8 cellular contexts compared by ENCODE assay signal in the genomic region with DNA sequence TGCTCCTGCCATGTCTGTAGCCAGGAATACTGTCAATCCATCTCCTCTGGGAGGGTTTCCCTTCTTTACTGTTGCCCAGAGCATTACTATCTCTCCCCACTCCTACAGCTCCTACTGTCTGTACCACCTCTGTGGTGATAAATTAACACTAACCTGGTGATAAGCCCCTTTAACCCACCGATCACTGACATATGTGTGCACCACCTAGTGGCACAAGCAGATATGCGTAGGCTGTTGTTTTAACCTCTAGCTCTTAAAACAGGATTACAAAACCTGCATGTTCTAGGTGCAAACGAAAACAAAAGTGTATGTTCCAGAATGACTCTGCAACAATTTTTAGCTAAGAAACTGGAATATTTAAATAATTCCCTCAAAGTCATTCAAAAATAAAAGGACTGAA.
DNase-seq lines count a peak whose midpoint lies in the region; ATAC-seq and TF ChIP-seq lines count a peak whose summit lies in the region.

No MANE protein-coding gene starts in this region.

- H3K36me3 ChIP-seq in heart right ventricle = no peaks in the 10 kb centered on the region
- H3K36me3 ChIP-seq in brain microvascular endothelial cell (replicated peaks) = no peaks in the 10 kb centered on the region

- H3K9me3 Mint-ChIP-seq in stimulated activated naive B cell treated with anti-CD40 and anti-IgM and Interleukin-4, amounts not matched to agents 10 μg/mL and 1 μg/mL and 100 μg/mL, for 72 hours = no peaks in the 10 kb centered on the region

- H3K27me3 Mint-ChIP-seq in stimulated activated naive B cell treated with anti-CD40 and anti-IgM and Interleukin-4, amounts not matched to agents 10 μg/mL and 1 μg/mL and 100 μg/mL, for 72 hours = peaks cover 3 to 10% of the 10 kb centered on the region in 2 donors

- H3K27me3 ChIP-seq in heart right ventricle = peaks cover 0 to 19% (median 4%) of the 10 kb centered on the region in 7 donors
- H3K27me3 ChIP-seq in HL-60 (ENCODE audit: insufficient read depth, poor library complexity, severe bottlenecking) = no peaks in the 10 kb centered on the region
- no peaks in the 10 kb centered on the region for H3K27me3 ChIP-seq in brain microvascular endothelial cell (replicated peaks)

- intact Hi-C loops in heart right ventricle (cut with DNase I) (no loop called here), Right ventricle myocardium superior (cut with DNase I) (no loop called here)

- peaks cover 5 to 15% of the 10 kb centered on the region in 2 donors for H3K4me1 Mint-ChIP-seq in stimulated activated naive B cell treated with anti-CD40 and anti-IgM and Interleukin-4, amounts not matched to agents 10 μg/mL and 1 μg/mL and 100 μg/mL, for 72 hours

- H3K27ac ChIP-seq in heart right ventricle = no peak overlapping the region
- no peak overlapping the region for H3K27ac ChIP-seq in HL-60 (replicated peaks)
- no peak overlapping the region for H3K27ac ChIP-seq in brain microvascular endothelial cell

- H3K9me3 ChIP-seq in heart right ventricle = no peaks in the 10 kb centered on the region

- DNase-seq in heart right ventricle (no peak), Right ventricle myocardium superior (no peak), HL-60 (ENCODE audit: low read depth in 1 of 2, low spot score in 1 of 2) (no peak), brain microvascular endothelial cell (no peak), SKM-1 treated with dmso at 0.1 percent for 144 hours (lab: John Stamatoyannopoulos, UW; ENCODE audit: unreplicated experiment) (no peak), HuH-7.5 (ENCODE audit: low spot score) (no peak)
- DNase-seq in stimulated activated naive B cell treated with anti-CD40 and anti-IgM and Interleukin-4, amounts not matched to agents 10 μg/mL and 1 μg/mL and 100 μg/mL, for 72 hours = no peak
- no peak for DNase-seq in activated CD8-positive, alpha-beta memory T cell treated with anti-CD3 and anti-CD28 coated beads, Interleukin-2, amount 50 U/mL, for 48 hours

- ATAC-seq in heart right ventricle (no peak), Right ventricle myocardium superior (ENCODE audit: poor library complexity) (no peak)
- ATAC-seq in stimulated activated naive B cell treated with anti-CD40 and anti-IgM and Interleukin-4, amounts not matched to agents 10 μg/mL and 1 μg/mL and 100 μg/mL, for 72 hours (replicated peaks) = peak; percentile 71 to 76

- no peaks in the 10 kb centered on the region for H3K36me3 Mint-ChIP-seq in stimulated activated naive B cell treated with anti-CD40 and anti-IgM and Interleukin-4, amounts not matched to agents 10 μg/mL and 1 μg/mL and 100 μg/mL, for 72 hours

- H3K4me3 ChIP-seq in heart right ventricle = no peak overlapping the region
- H3K4me3 ChIP-seq in HL-60 (replicated peaks; ENCODE audit: insufficient read depth, low read length) = no peak overlapping the region
- H3K4me3 ChIP-seq in brain microvascular endothelial cell (ENCODE audit: low read depth, low read length) = no peak overlapping the region

- in situ Hi-C loops in brain microvascular endothelial cell (cut with HindIII; ENCODE audit: low pct_ligation_motif_present, low sequenced_read_pairs) = no loop called here

- H3K27ac Mint-ChIP-seq in stimulated activated naive B cell treated with anti-CD40 and anti-IgM and Interleukin-4, amounts not matched to agents 10 μg/mL and 1 μg/mL and 100 μg/mL, for 72 hours = no peak overlapping the region

- H3K4me1 ChIP-seq in heart right ventricle = no peaks in the 10 kb centered on the region

- 16 to 18% methylated on average over 3 of the region's 3 CpGs for WGBS in heart right ventricle, 2 donors

- H3K4me3 Mint-ChIP-seq in stimulated activated naive B cell treated with anti-CD40 and anti-IgM and Interleukin-4, amounts not matched to agents 10 μg/mL and 1 μg/mL and 100 μg/mL, for 72 hours = no peak overlapping the region

- TF ChIP-seq CTCF in heart right ventricle (IDR thresholded peaks at IDR 0.05) (peak in 7 of 9 donors; percentile 23 to 47 (median 35)), HL-60 (IDR thresholded peaks at IDR 0.05; ENCODE audit: insufficient read depth, low read length) (peak; percentile 68), brain microvascular endothelial cell (IDR thresholded peaks at IDR 0.05; ENCODE audit: low read depth, low read length, missing control alignments) (peak; percentile 59)

Comparison
In these comparisons a context has a peak if more than half of its experiments do, and no peak if none do; other contexts are left out.
1. ATAC-seq: peak in stimulated activated naive B cell treated with anti-CD40 and anti-IgM and Interleukin-4, amounts not matched to agents 10 μg/mL and 1 μg/mL and 100 μg/mL, for 72 hours (2 of 2); none in heart right ventricle (0 of 8) and Right ventricle myocardium superior (single experiment).
2. Peak in every context shown above with its lines, with median percentiles within 50 percentile points of each other: CTCF ChIP-seq.